1 cellular context compared by ENCODE assay signal in the genomic region with DNA sequence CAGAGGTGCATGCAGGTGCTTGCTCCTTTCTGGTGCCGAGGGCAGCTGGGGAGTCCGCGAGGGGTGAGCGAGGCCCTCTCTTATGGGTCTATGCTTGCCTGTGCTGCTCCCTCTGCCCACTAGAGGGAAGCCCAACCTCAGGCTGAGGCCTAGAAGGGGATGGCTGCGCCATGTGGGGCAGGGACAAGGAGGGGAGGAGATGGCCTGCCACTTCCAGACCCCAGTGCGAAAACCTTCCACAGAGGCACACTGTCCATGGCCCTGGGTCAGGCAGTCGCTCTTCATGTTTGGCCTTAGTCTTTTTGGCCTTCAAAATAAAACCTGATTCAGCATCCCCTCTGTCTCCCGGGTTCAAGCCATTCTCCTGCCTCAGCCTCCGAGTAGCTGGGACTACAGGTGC.
TF ChIP-seq lines count a peak whose summit lies in the region.

No MANE protein-coding gene starts in this region.

TF ChIP-seq in WTC11, 78 proteins besides CTCF, POLR2A, EP300 and RAD21 (continued from another document):
- TF ChIP-seq, protein P1, sequence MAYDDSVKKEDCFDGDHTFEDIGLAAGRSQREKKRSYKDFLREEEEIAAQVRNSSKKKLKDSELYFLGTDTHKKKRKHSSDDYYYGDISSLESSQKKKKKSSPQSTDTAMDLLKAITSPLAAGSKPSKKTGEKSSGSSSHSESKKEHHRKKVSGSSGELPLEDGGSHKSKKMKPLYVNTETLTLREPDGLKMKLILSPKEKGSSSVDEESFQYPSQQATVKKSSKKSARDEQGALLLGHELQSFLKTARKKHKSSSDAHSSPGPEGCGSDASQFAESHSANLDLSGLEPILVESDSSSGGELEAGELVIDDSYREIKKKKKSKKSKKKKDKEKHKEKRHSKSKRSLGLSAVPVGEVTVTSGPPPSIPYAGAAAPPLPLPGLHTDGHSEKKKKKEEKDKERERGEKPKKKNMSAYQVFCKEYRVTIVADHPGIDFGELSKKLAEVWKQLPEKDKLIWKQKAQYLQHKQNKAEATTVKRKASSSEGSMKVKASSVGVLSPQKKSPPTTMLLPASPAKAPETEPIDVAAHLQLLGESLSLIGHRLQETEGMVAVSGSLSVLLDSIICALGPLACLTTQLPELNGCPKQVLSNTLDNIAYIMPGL (CRISPR knock-in tag; IDR thresholded peaks at IDR 0.05) = 0 out of 2 replicates have a peak, but pooled peaks have one; percentile 25
- TF ChIP-seq, protein P2, sequence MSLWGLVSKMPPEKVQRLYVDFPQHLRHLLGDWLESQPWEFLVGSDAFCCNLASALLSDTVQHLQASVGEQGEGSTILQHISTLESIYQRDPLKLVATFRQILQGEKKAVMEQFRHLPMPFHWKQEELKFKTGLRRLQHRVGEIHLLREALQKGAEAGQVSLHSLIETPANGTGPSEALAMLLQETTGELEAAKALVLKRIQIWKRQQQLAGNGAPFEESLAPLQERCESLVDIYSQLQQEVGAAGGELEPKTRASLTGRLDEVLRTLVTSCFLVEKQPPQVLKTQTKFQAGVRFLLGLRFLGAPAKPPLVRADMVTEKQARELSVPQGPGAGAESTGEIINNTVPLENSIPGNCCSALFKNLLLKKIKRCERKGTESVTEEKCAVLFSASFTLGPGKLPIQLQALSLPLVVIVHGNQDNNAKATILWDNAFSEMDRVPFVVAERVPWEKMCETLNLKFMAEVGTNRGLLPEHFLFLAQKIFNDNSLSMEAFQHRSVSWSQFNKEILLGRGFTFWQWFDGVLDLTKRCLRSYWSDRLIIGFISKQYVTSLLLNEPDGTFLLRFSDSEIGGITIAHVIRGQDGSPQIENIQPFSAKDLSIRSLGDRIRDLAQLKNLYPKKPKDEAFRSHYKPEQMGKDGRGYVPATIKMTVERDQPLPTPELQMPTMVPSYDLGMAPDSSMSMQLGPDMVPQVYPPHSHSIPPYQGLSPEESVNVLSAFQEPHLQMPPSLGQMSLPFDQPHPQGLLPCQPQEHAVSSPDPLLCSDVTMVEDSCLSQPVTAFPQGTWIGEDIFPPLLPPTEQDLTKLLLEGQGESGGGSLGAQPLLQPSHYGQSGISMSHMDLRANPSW (CRISPR knock-in tag; conservative IDR thresholded peaks at IDR 0.05; ENCODE audit: low read depth) = no peak
- TF ChIP-seq, protein P3, sequence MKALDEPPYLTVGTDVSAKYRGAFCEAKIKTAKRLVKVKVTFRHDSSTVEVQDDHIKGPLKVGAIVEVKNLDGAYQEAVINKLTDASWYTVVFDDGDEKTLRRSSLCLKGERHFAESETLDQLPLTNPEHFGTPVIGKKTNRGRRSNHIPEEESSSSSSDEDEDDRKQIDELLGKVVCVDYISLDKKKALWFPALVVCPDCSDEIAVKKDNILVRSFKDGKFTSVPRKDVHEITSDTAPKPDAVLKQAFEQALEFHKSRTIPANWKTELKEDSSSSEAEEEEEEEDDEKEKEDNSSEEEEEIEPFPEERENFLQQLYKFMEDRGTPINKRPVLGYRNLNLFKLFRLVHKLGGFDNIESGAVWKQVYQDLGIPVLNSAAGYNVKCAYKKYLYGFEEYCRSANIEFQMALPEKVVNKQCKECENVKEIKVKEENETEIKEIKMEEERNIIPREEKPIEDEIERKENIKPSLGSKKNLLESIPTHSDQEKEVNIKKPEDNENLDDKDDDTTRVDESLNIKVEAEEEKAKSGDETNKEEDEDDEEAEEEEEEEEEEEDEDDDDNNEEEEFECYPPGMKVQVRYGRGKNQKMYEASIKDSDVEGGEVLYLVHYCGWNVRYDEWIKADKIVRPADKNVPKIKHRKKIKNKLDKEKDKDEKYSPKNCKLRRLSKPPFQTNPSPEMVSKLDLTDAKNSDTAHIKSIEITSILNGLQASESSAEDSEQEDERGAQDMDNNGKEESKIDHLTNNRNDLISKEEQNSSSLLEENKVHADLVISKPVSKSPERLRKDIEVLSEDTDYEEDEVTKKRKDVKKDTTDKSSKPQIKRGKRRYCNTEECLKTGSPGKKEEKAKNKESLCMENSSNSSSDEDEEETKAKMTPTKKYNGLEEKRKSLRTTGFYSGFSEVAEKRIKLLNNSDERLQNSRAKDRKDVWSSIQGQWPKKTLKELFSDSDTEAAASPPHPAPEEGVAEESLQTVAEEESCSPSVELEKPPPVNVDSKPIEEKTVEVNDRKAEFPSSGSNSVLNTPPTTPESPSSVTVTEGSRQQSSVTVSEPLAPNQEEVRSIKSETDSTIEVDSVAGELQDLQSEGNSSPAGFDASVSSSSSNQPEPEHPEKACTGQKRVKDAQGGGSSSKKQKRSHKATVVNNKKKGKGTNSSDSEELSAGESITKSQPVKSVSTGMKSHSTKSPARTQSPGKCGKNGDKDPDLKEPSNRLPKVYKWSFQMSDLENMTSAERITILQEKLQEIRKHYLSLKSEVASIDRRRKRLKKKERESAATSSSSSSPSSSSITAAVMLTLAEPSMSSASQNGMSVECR (CRISPR knock-in tag; IDR thresholded peaks at IDR 0.05; ENCODE audit: borderline replicate concordance) = no peak
- no peak for TF ChIP-seq CREB1 (CRISPR knock-in tag; IDR thresholded peaks at IDR 0.05)
TF ChIP-seq in WTC11: peak in this region for 2.
